In the genomic region with DNA sequence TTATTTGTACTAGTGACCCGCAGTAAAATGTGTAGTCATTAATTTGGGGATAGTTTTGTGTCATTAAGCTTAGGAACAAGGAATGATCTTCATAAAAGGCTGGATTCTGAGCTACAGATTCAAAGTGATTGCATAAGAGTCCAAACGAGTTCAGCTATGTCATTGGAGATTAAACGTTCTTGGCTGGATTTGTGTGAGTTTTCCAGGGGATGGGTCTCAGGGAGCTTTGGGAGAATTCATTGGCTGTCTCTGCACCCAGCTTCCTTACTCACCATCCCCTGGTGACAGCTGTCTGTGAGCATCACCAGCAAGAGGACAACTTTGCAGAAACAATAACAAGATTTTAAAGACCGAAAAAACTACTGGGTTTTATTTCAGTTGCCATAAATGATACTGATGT, we compare ENCODE assay signal across 30 cellular contexts.
A peak's percentile ranks its signal among the peaks of the same experiment; 100 is the strongest.
DNase-seq lines count a peak whose midpoint lies in the region; ATAC-seq, FAIRE-seq and TF ChIP-seq lines count a peak whose summit lies in the region.
"Had no signal": no experiment of that assay in that cellular context is flagged by ENCODE, and none has a peak within 500 bp of the region (broad histone marks: within the 10 kb centered on the region; RNA-seq: fewer than 3 reads in every experiment).

No MANE protein-coding gene starts in this region.

- no peaks in the 10 kb centered on the region for H3K4me1 Mint-ChIP-seq in glutamatergic neuron (ENCODE audit: low read depth, unreplicated experiment)

- no peak overlapping the region for H3K9ac ChIP-seq in mesenchymal stem cell (ENCODE audit: low read length)

- no peak overlapping the region for H3K4me2 ChIP-seq in mesenchymal stem cell (ENCODE audit: low read length, poor library complexity, severe bottlenecking)

- H3K27me3 ChIP-seq in esophagus squamous epithelium (no peaks in the 10 kb centered on the region), gastrocnemius medialis (no peaks in the 10 kb centered on the region), left lung (no peaks in the 10 kb centered on the region), mesenchymal stem cell (ENCODE audit: control insufficient read depth in 1 of 2, insufficient read depth in 1 of 2, low read length in 2 of 2) (no peaks in the 10 kb centered on the region)
- H3K27me3 ChIP-seq: ovary had no signal

- H3K27ac Mint-ChIP-seq in glutamatergic neuron (ENCODE audit: unreplicated experiment), result no peak overlapping the region
- H3K27ac Mint-ChIP-seq: activated B cell treated with CpG ODN at 0.5 μM for 24 hours; activated CD8-positive, alpha-beta T cell treated with anti-CD3 and anti-CD28 coated beads for 36 hours; activated T-cell treated with anti-CD3 and anti-CD28 coated beads, Interleukin-2, amount 50 U/mL, for 24 hours; B cell; effector memory CD8-positive, alpha-beta T cell; naive thymus-derived CD8-positive, alpha-beta T cell had no signal

- H2BK15ac ChIP-seq in mesenchymal stem cell (ENCODE audit: low read depth, poor library complexity, severe bottlenecking), result no peak overlapping the region

- H4K91ac ChIP-seq in mesenchymal stem cell (ENCODE audit: low read length), result no peak overlapping the region

- WGBS in esophagus squamous epithelium, 2 donors, result 52 to 60% methylated on average over 4 of the region's 4 CpGs
- 67% methylated on average over 3 of the region's 4 CpGs for WGBS in mesenchymal stem cell

- H3K9me3 ChIP-seq in esophagus squamous epithelium (no peaks in the 10 kb centered on the region), gastrocnemius medialis (no peaks in the 10 kb centered on the region), left lung (no peaks in the 10 kb centered on the region), mesenchymal stem cell (ENCODE audit: control insufficient read depth, low read length) (no peaks in the 10 kb centered on the region)
- H3K9me3 ChIP-seq: ovary had no signal

- no peak overlapping the region for H3K4me3 Mint-ChIP-seq in glutamatergic neuron (ENCODE audit: unreplicated experiment)
- H3K4me3 Mint-ChIP-seq: activated B cell treated with CpG ODN at 0.5 μM for 24 hours; activated CD8-positive, alpha-beta T cell treated with anti-CD3 and anti-CD28 coated beads for 36 hours; activated T-cell treated with anti-CD3 and anti-CD28 coated beads, Interleukin-2, amount 50 U/mL, for 24 hours; B cell; effector memory CD8-positive, alpha-beta T cell; naive thymus-derived CD8-positive, alpha-beta T cell had no signal

- H3K36me3 ChIP-seq in esophagus squamous epithelium (peaks cover 0 to 10% (median 0%) of the 10 kb centered on the region in 3 donors), gastrocnemius medialis (no peaks in the 10 kb centered on the region), left lung (peaks cover 0 to 5% of the 10 kb centered on the region in 2 donors), mesenchymal stem cell (ENCODE audit: control insufficient read depth in 1 of 2, insufficient read depth in 2 of 2, low read depth in 1 of 2, low read length in 2 of 2) (peaks cover 3 to 10% of the 10 kb centered on the region in 2 experiments)
- H3K36me3 ChIP-seq: ovary had no signal

- H3K27me3 Mint-ChIP-seq in glutamatergic neuron (ENCODE audit: unreplicated experiment), result no peaks in the 10 kb centered on the region
- H3K27me3 Mint-ChIP-seq: activated B cell treated with CpG ODN at 0.5 μM for 24 hours; activated CD8-positive, alpha-beta T cell treated with anti-CD3 and anti-CD28 coated beads for 36 hours; activated T-cell treated with anti-CD3 and anti-CD28 coated beads, Interleukin-2, amount 50 U/mL, for 24 hours; B cell; effector memory CD8-positive, alpha-beta T cell; naive thymus-derived CD8-positive, alpha-beta T cell had no signal

- H2BK12ac ChIP-seq in mesenchymal stem cell (ENCODE audit: low read length in 2 of 2), result no peak overlapping the region

- peak; percentile 89 for FAIRE-seq in HTR-8/SVneo (lab: Jason Lieb, UNC)
- FAIRE-seq: GM12878, GM19239, H54 had no signal

- no peak for TF ChIP-seq CTCF in esophagus squamous epithelium (IDR thresholded peaks at IDR 0.05)
- TF ChIP-seq CTCF in gastrocnemius medialis (IDR thresholded peaks at IDR 0.05 in 4 of 5, conservative IDR thresholded peaks at IDR 0.05 in 1 of 5), result no peak
- no peak for TF ChIP-seq CTCF in left lung (IDR thresholded peaks at IDR 0.05)
- no peak for TF ChIP-seq CTCF in glutamatergic neuron (IDR thresholded peaks at IDR 0.05; ENCODE audit: partially characterized antibody, unreplicated experiment)

- no peak for TF ChIP-seq POLR2A in esophagus squamous epithelium (IDR thresholded peaks at IDR 0.05)
- no peak for TF ChIP-seq POLR2A in gastrocnemius medialis (IDR thresholded peaks at IDR 0.05)

- H4K8ac ChIP-seq in mesenchymal stem cell (ENCODE audit: low read length), result no peak overlapping the region

- no peak overlapping the region for H2AK5ac ChIP-seq in mesenchymal stem cell (ENCODE audit: low read length, severe bottlenecking)

- no peaks in the 10 kb centered on the region for H3K9me3 Mint-ChIP-seq in glutamatergic neuron (ENCODE audit: unreplicated experiment)
- H3K9me3 Mint-ChIP-seq: activated B cell treated with CpG ODN at 0.5 μM for 24 hours; activated CD8-positive, alpha-beta T cell treated with anti-CD3 and anti-CD28 coated beads for 36 hours; activated T-cell treated with anti-CD3 and anti-CD28 coated beads, Interleukin-2, amount 50 U/mL, for 24 hours; effector memory CD8-positive, alpha-beta T cell; naive thymus-derived CD8-positive, alpha-beta T cell had no signal

- no peak overlapping the region for H3K18ac ChIP-seq in mesenchymal stem cell (ENCODE audit: low read depth in 1 of 2, low read length in 2 of 2)

- no peak overlapping the region for H3K14ac ChIP-seq in mesenchymal stem cell (ENCODE audit: low read length in 2 of 2)

- DNase-seq in HTR-8/SVneo (ENCODE audit: insufficient read length, low spot score) (no peak), esophagus squamous epithelium (lab: John Stamatoyannopoulos, UW) (no peak), left lobe of liver (ENCODE audit: low spot score) (no peak), gastrocnemius medialis (peak in 1 of 2 donors; percentile 20), left lung (no peak), NAMALWA (ENCODE audit: low spot score) (no peak), mesenchymal stem cell (no peak), glutamatergic neuron (no peak)
- DNase-seq: activated B cell treated with CpG ODN at 0.5 μM for 24 hours; activated CD8-positive, alpha-beta T cell treated with anti-CD3 and anti-CD28 coated beads for 36 hours; activated naive CD4-positive, alpha-beta T cell treated with Interleukin-2 at 50 U/mL for 16 hours; activated T-cell treated with anti-CD3 and anti-CD28 coated beads, Interleukin-2, amount 50 U/mL, for 24 hours; aorta; cerebellar nuclear complex; effector memory CD8-positive, alpha-beta T cell; mammary epithelial cell; naive thymus-derived CD8-positive, alpha-beta T cell; NCI-H1092; NCI-H2029 treated with DMSO at 0.1 percent for 48 hours; NCI-H446 treated with DMSO at 0.1 percent for 48 hours; ovary; RPMI8226; stimulated activated CD4-positive, alpha-beta T cell treated with anti-CD3 and anti-CD28 coated beads, Interleukin-2, amount 100 ng/mL, for 48 hours; stimulated activated naive CD8-positive, alpha-beta T cell treated with anti-CD3 and anti-CD28 coated beads, Interleukin-15, Interleukin-2, amounts not matched to agents 100 U/mL and 50 U/mL, for 24 hours; T-helper 9 cell had no signal

- H2BK5ac ChIP-seq in mesenchymal stem cell (ENCODE audit: low read depth, low read length, poor library complexity, severe bottlenecking), result no peak overlapping the region

- H3K4me1 ChIP-seq in esophagus squamous epithelium, result peaks cover 6 to 58% (median 26%) of the 10 kb centered on the region in 3 donors
- peaks cover 18 to 36% of the 10 kb centered on the region in 2 donors for H3K4me1 ChIP-seq in gastrocnemius medialis
- peaks cover 14 to 29% of the 10 kb centered on the region in 2 donors for H3K4me1 ChIP-seq in left lung
- H3K4me1 ChIP-seq in mesenchymal stem cell (ENCODE audit: control insufficient read depth, insufficient read depth, low read depth, low read length), result peaks cover 3% of the 10 kb centered on the region

- H3K27ac ChIP-seq in esophagus squamous epithelium (peak overlapping the region in 3 of 4 donors; percentile 47 to 78 (median 60)), gastrocnemius medialis (peak overlapping the region in 2 of 4 donors; percentile 34 to 63), left lung (peak overlapping the region in 1 of 2 donors; percentile 21), mesenchymal stem cell (ENCODE audit: low read length, poor library complexity, severe bottlenecking) (no peak overlapping the region)
- H3K27ac ChIP-seq: ovary had no signal

- no peak overlapping the region for H2BK120ac ChIP-seq in mesenchymal stem cell (ENCODE audit: low read depth, low read length)

- H3K4me3 ChIP-seq in esophagus squamous epithelium (no peak overlapping the region), gastrocnemius medialis (no peak overlapping the region), left lung (no peak overlapping the region), mesenchymal stem cell (ENCODE audit: insufficient read depth in 1 of 2, low read depth in 1 of 2, low read length in 2 of 2) (no peak overlapping the region)
- H3K4me3 ChIP-seq: GM12878, ovary, skin epidermis had no signal

- ATAC-seq in left lobe of liver (peak; percentile 50), gastrocnemius medialis (peak; percentile 44 to 66), left lung (no peak)
- ATAC-seq: activated CD8-positive, alpha-beta T cell treated with anti-CD3 and anti-CD28 coated beads for 36 hours; effector memory CD8-positive, alpha-beta T cell; GM12878; naive thymus-derived CD8-positive, alpha-beta T cell; stimulated activated naive CD8-positive, alpha-beta T cell treated with anti-CD3 and anti-CD28 coated beads, Interleukin-15, Interleukin-2, amounts not matched to agents 100 U/mL and 50 U/mL, for 24 hours had no signal

- H3K36me3 Mint-ChIP-seq in glutamatergic neuron (ENCODE audit: unreplicated experiment), result no peaks in the 10 kb centered on the region

- H3K79me1 ChIP-seq in mesenchymal stem cell (replicated peaks; ENCODE audit: low read length, poor library complexity, severe bottlenecking), result peaks cover 4% of the 10 kb centered on the region

- no peak overlapping the region for H3K4ac ChIP-seq in mesenchymal stem cell (ENCODE audit: low read depth in 1 of 2, low read length in 2 of 2)

- no peak overlapping the region for H2AFZ ChIP-seq in mesenchymal stem cell (ENCODE audit: low read depth, low read length)

- no peak overlapping the region for H3K23ac ChIP-seq in mesenchymal stem cell (ENCODE audit: low read length in 2 of 2)

- in situ Hi-C loops in gastrocnemius medialis (cut with MboI; ENCODE audit: low sequenced_read_pairs in 4 of 4), result no loop called here

- intact Hi-C loops in esophagus squamous epithelium (cut with DNase I) (no loop called here), gastrocnemius medialis (cut with DNase I; ENCODE audit: low total_unique reads) (no loop called here), left lung (cut with DNase I) (no loop called here)
